ENCODE assay signal across 10 cellular contexts in genomic region chr1:91572044-91572443, GRCh38.
A peak's percentile ranks its signal among the peaks of the same experiment; 100 is the strongest.
DNase-seq lines count a peak whose midpoint lies in the region; ATAC-seq and TF ChIP-seq lines count a peak whose summit lies in the region.
"Had no signal": no experiment of that assay in that cellular context is flagged by ENCODE, and none has a peak within 500 bp of the region (broad histone marks: within the 10 kb centered on the region; RNA-seq: fewer than 3 reads in every experiment).

No MANE protein-coding gene starts in this region.

- H3K27ac ChIP-seq in esophagus squamous epithelium (peak overlapping the region in 3 of 4 donors; percentile 27 to 89 (median 75)), ascending aorta (no peak overlapping the region)

- no peak overlapping the region for H3K4me3 ChIP-seq in esophagus squamous epithelium
- H3K4me3 ChIP-seq in ascending aorta, result no peak overlapping the region

- no peaks in the 10 kb centered on the region for H3K36me3 ChIP-seq in esophagus squamous epithelium
- no peaks in the 10 kb centered on the region for H3K36me3 ChIP-seq in ascending aorta

- no peak for TF ChIP-seq POLR2A in esophagus squamous epithelium (IDR thresholded peaks at IDR 0.05)

- TF ChIP-seq CTCF in GM13977 (IDR thresholded peaks at IDR 0.05; ENCODE audit: extremely low read depth, insufficient read depth, missing control alignments) (no peak), esophagus squamous epithelium (IDR thresholded peaks at IDR 0.05) (no peak), osteocyte (IDR thresholded peaks at IDR 0.05) (no peak), ascending aorta (IDR thresholded peaks at IDR 0.05) (no peak)

- no peak overlapping the region for H3K4me3 Mint-ChIP-seq in osteocyte (ENCODE audit: unreplicated experiment)
- H3K4me3 Mint-ChIP-seq: stimulated activated naive CD8-positive, alpha-beta T cell treated with anti-CD3 and anti-CD28 coated beads, Interleukin-15, Interleukin-2, amounts not matched to agents 100 ng/mL and 50 ng/mL, for 24 hours had no signal

- peaks cover 35% of the 10 kb centered on the region for H3K4me1 Mint-ChIP-seq in osteocyte (ENCODE audit: unreplicated experiment)

- 56 to 71% methylated on average over 7 to 10 of the region's 10 CpGs for WGBS in esophagus squamous epithelium, 2 donors

- no peaks in the 10 kb centered on the region for H3K9me3 Mint-ChIP-seq in osteocyte (ENCODE audit: unreplicated experiment)

- H3K4me1 ChIP-seq in esophagus squamous epithelium (peaks cover 3 to 40% (median 26%) of the 10 kb centered on the region in 3 donors), ascending aorta (peaks cover 0 to 10% of the 10 kb centered on the region in 2 donors)

- H3K36me3 Mint-ChIP-seq in osteocyte (ENCODE audit: unreplicated experiment), result no peaks in the 10 kb centered on the region

- no peak overlapping the region for H3K27ac Mint-ChIP-seq in osteocyte (ENCODE audit: unreplicated experiment)
- H3K27ac Mint-ChIP-seq: stimulated activated naive CD8-positive, alpha-beta T cell treated with anti-CD3 and anti-CD28 coated beads, Interleukin-15, Interleukin-2, amounts not matched to agents 100 ng/mL and 50 ng/mL, for 24 hours had no signal

- in situ Hi-C loops in GM13977 (cut with MboI; ENCODE audit: low pct_unique_long_range_greater_than_20kb, low sequenced_read_pairs, unreplicated experiment), result no loop called here

- ATAC-seq in GM21367 (IDR thresholded peaks at IDR 0.05; ENCODE audit: unreplicated experiment), result peak; percentile 70
- peak; percentile 86 for ATAC-seq in HG03159 (IDR thresholded peaks at IDR 0.05; ENCODE audit: unreplicated experiment)
- ATAC-seq in GM19467 (IDR thresholded peaks at IDR 0.05; ENCODE audit: unreplicated experiment), result no peak

- intact Hi-C loops in esophagus squamous epithelium (cut with DNase I) (no loop called here), ascending aorta (cut with DNase I) (loop anchor here (5.0 kb wide), 1 partner anchor 125 kb away; no protein-coding TSS in a partner anchor)

- H3K9me3 ChIP-seq in esophagus squamous epithelium (no peaks in the 10 kb centered on the region), ascending aorta (no peaks in the 10 kb centered on the region)

- no peaks in the 10 kb centered on the region for H3K27me3 ChIP-seq in esophagus squamous epithelium
- no peaks in the 10 kb centered on the region for H3K27me3 ChIP-seq in ascending aorta

- no peaks in the 10 kb centered on the region for H3K27me3 Mint-ChIP-seq in osteocyte (ENCODE audit: unreplicated experiment)
- H3K27me3 Mint-ChIP-seq: stimulated activated naive CD8-positive, alpha-beta T cell treated with anti-CD3 and anti-CD28 coated beads, Interleukin-15, Interleukin-2, amounts not matched to agents 100 ng/mL and 50 ng/mL, for 24 hours had no signal

- DNase-seq in GM13977 (ENCODE audit: low spot score) (peak; percentile 31), esophagus squamous epithelium (lab: John Stamatoyannopoulos, UW) (no peak), osteocyte (ENCODE audit: extremely low spot score, unreplicated experiment) (no peak), NCI-H2196 (lab: John Stamatoyannopoulos, UW; ENCODE audit: unreplicated experiment) (no peak), ascending aorta (ENCODE audit: low spot score in 2 of 2) (no peak)
- DNase-seq: DMS53 had no signal

Comparison
In these comparisons a context has a peak if more than half of its experiments do, and no peak if none do; other contexts are left out.
1. H3K27ac ChIP-seq: peak in esophagus squamous epithelium (3 of 4); none in ascending aorta (0 of 2).